7 cellular contexts compared by ENCODE assay signal in genomic region chrX:47482065-47482511, GRCh38. TPM values are rescaled to one million over a fixed set of nuclear protein-coding genes. Genes with fewer than 3 reads are reported as not detected.
DNase-seq lines count a peak whose midpoint lies in the region; ATAC-seq, FAIRE-seq and TF ChIP-seq lines count a peak whose summit lies in the region.

No MANE protein-coding gene starts in this region.

- no peaks in the 10 kb centered on the region for H3K27me3 Mint-ChIP-seq in nephron (ENCODE audit: low read depth)

- H3K4me3 Mint-ChIP-seq in nephron, result peak overlapping the region; percentile 85 to 87 (median 87)

- peaks cover 20% of the 10 kb centered on the region for H3K4me1 Mint-ChIP-seq in nephron

- FAIRE-seq in bronchial epithelial cell (lab: Jason Lieb, UNC), result no peak

- DNase-seq in bronchial epithelial cell (ENCODE audit: low read depth), result no peak
- no peak for DNase-seq in SKM-1 treated with dmso at 0.1 percent for 144 hours (lab: John Stamatoyannopoulos, UW; ENCODE audit: unreplicated experiment)
- no peak for DNase-seq in DMS153 treated with DMSO at 0.1 percent for 48 hours (lab: John Stamatoyannopoulos, UW; ENCODE audit: unreplicated experiment)
- DNase-seq in activated CD4-positive, CD25-positive, alpha-beta regulatory T cell (lab: John Stamatoyannopoulos, UW), result no peak

- no peaks in the 10 kb centered on the region for H3K27me3 ChIP-seq in bronchial epithelial cell (ENCODE audit: control insufficient read depth, insufficient read depth, low read length)

- H3K27ac Mint-ChIP-seq in nephron, result peak overlapping the region; percentile 87 to 99 (median 90)

- H3K9me3 Mint-ChIP-seq in nephron, result no peaks in the 10 kb centered on the region

- no peaks in the 10 kb centered on the region for H3K36me3 Mint-ChIP-seq in nephron (ENCODE audit: low read depth)

- H3K36me3 ChIP-seq in bronchial epithelial cell (ENCODE audit: control insufficient read depth, insufficient read depth, low read length), result no peaks in the 10 kb centered on the region

- peak overlapping the region; percentile 64 for H3K4me3 ChIP-seq in bronchial epithelial cell (ENCODE audit: low read depth, low read length)

- TF ChIP-seq CTCF in bronchial epithelial cell (IDR thresholded peaks at IDR 0.05; ENCODE audit: insufficient read depth, low read length, severe bottlenecking) (no peak), nephron (IDR thresholded peaks at IDR 0.05; ENCODE audit: unreplicated experiment in 3 of 3) (no peak)

- ATAC-seq in GM19372 (IDR thresholded peaks at IDR 0.05; ENCODE audit: low read depth, unreplicated experiment), result peak; percentile 12
- ATAC-seq in HG03442 (IDR thresholded peaks at IDR 0.05; ENCODE audit: unreplicated experiment), result peak; percentile 9

RNA-seq across cellular contexts. Expression of gene ZNF41, which starts 0.9 kb away (rescaled TPM):
- total RNA-seq in bronchial epithelial cell, result 2.3 and 2.4 TPM in 2 replicates
